In the genomic region with DNA sequence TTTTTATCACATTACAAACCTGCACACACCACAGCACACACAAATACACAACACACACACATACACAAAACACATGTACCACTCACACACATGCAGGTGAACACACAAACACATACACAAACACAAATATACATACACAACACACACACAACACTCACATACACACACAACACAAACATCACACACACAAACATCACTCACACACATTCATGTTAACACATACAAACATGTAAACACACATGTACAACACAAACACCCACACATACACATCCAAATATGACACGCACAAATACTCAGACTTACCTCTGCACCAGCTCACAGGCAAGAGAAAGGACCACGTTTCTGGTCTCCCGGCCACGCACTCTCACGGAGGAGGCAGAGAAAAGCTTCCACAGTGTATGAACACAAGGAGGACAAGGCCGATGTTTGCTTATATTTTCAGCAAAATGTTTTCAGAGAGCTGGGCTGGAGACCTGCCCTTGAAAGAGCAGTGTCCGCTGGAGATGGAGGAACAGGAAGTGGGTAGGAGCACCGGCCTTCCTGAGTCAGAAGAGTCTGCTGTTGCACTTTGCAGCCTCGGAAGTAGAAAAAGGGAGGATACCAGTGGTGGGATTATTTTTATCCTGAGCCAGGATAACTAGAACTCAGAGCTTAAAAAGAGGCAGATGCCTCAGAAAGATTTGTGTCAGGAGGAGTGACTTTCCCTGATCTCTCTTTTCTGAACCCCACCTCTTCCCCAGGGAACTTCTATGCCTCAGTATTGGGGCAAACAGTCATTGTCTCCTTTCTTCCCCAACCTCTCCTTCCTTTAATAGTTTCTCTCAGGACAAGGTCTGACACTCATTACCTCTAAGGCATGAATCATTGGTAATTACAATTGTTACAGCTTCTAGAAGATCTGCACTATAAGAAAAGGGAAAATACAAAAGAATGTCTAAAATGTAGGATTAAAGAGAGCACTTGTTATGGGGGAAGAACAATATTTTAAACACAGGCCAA, we compare ENCODE assay signal across 8 cellular contexts. TPM values are rescaled to one million over a fixed set of nuclear protein-coding genes. Genes with fewer than 3 reads are reported as not detected.
DNase-seq lines count a peak whose midpoint lies in the region; ATAC-seq and TF ChIP-seq lines count a peak whose summit lies in the region.

A gene (minus strand): TSS at position 520 of the 999 bp plus-strand sequence. CDS start 2,243 bp downstream, outside the sequence.

- H3K4me1 Mint-ChIP-seq in immature natural killer cell = peaks cover 87 to 94% of the 10 kb centered on the region in 2 donors
- H3K4me1 Mint-ChIP-seq in stimulated activated naive B cell treated with anti-CD40 and anti-IgM and Interleukin-4, amounts not matched to agents 10 μg/mL and 1 μg/mL and 100 μg/mL, for 72 hours = peaks cover 9 to 13% of the 10 kb centered on the region in 2 donors

- no peaks in the 10 kb centered on the region for H3K27me3 ChIP-seq in HL-60 (ENCODE audit: insufficient read depth, poor library complexity, severe bottlenecking)

- peak; percentile 71 to 76 for ATAC-seq in stimulated activated naive B cell treated with anti-CD40 and anti-IgM and Interleukin-4, amounts not matched to agents 10 μg/mL and 1 μg/mL and 100 μg/mL, for 72 hours (replicated peaks)

- peak within 1 kb of the TSS; percentile 99 to 100 (median 99) for H3K4me3 Mint-ChIP-seq in immature natural killer cell
- peak within 1 kb of the TSS; percentile 25 to 46 for H3K4me3 Mint-ChIP-seq in stimulated activated naive B cell treated with anti-CD40 and anti-IgM and Interleukin-4, amounts not matched to agents 10 μg/mL and 1 μg/mL and 100 μg/mL, for 72 hours

- peak within 1 kb of the TSS; percentile 27 for H3K27ac ChIP-seq in HL-60 (replicated peaks)

- peak within 1 kb of the TSS; percentile 94 to 99 (median 97) for H3K27ac Mint-ChIP-seq in immature natural killer cell
- H3K27ac Mint-ChIP-seq in stimulated activated naive B cell treated with anti-CD40 and anti-IgM and Interleukin-4, amounts not matched to agents 10 μg/mL and 1 μg/mL and 100 μg/mL, for 72 hours = peak within 1 kb of the TSS; percentile 0

- DNase-seq in SIG-M5 treated with dmso at 0.1 percent for 504 hours (lab: John Stamatoyannopoulos, UW; ENCODE audit: unreplicated experiment) (peak; percentile 61), SIG-M5 (lab: John Stamatoyannopoulos, UW) (no peak), HL-60 (ENCODE audit: low read depth in 1 of 2, low spot score in 1 of 2) (peak; percentile 55 to 63), activated T-cell treated with anti-CD3 and anti-CD28 coated beads for 24 hours (ENCODE audit: low read depth) (peak; percentile 42), immature natural killer cell (peak; percentile 50 to 62 (median 56)), DMS114 treated with DMSO at 0.1 percent for 48 hours (lab: John Stamatoyannopoulos, UW; ENCODE audit: unreplicated experiment) (no peak), DMS79 treated with DMSO at 0.1 percent for 48 hours (lab: John Stamatoyannopoulos, UW) (no peak)
- DNase-seq in stimulated activated naive B cell treated with anti-CD40 and anti-IgM and Interleukin-4, amounts not matched to agents 10 μg/mL and 1 μg/mL and 100 μg/mL, for 72 hours = no peak

- H3K36me3 Mint-ChIP-seq in immature natural killer cell = peaks cover 46 to 59% (median 57%) of the 10 kb centered on the region in 3 donors
- H3K36me3 Mint-ChIP-seq in stimulated activated naive B cell treated with anti-CD40 and anti-IgM and Interleukin-4, amounts not matched to agents 10 μg/mL and 1 μg/mL and 100 μg/mL, for 72 hours = peaks cover 0 to 2% of the 10 kb centered on the region in 2 donors

- peaks cover 2 to 11% (median 5%) of the 10 kb centered on the region in 6 donors for H3K9me3 Mint-ChIP-seq in immature natural killer cell
- peaks cover 0 to under 1% of the 10 kb centered on the region in 2 donors for H3K9me3 Mint-ChIP-seq in stimulated activated naive B cell treated with anti-CD40 and anti-IgM and Interleukin-4, amounts not matched to agents 10 μg/mL and 1 μg/mL and 100 μg/mL, for 72 hours

- peaks cover 2 to 7% (median 3%) of the 10 kb centered on the region in 3 donors for H3K27me3 Mint-ChIP-seq in immature natural killer cell (ENCODE audit: low read depth in 3 of 3)
- H3K27me3 Mint-ChIP-seq in stimulated activated naive B cell treated with anti-CD40 and anti-IgM and Interleukin-4, amounts not matched to agents 10 μg/mL and 1 μg/mL and 100 μg/mL, for 72 hours = peaks cover 0 to 4% of the 10 kb centered on the region in 2 donors

- TF ChIP-seq CTCF in HL-60 (IDR thresholded peaks at IDR 0.05; ENCODE audit: insufficient read depth, low read length) = no peak

- peak within 1 kb of the TSS; percentile 53 for H3K4me3 ChIP-seq in HL-60 (replicated peaks; ENCODE audit: insufficient read depth, low read length)

RNA-seq across cellular contexts. Expression of the gene that starts here (rescaled TPM):
- 100 to 1,000 TPM; 119 to 279 (median 173) TPM for polyA plus RNA-seq in immature natural killer cell

Comparison
In these comparisons a context has a peak if more than half of its experiments do, and no peak if none do; other contexts are left out.
1. DNase-seq: peak in SIG-M5 treated with dmso at 0.1 percent for 504 hours (single experiment), HL-60 (2 of 2), activated T-cell treated with anti-CD3 and anti-CD28 coated beads for 24 hours (single experiment) and immature natural killer cell (3 of 3); none in SIG-M5 (single experiment), stimulated activated naive B cell treated with anti-CD40 and anti-IgM and Interleukin-4, amounts not matched to agents 10 μg/mL and 1 μg/mL and 100 μg/mL, for 72 hours (single experiment), DMS114 treated with DMSO at 0.1 percent for 48 hours (single experiment) and DMS79 treated with DMSO at 0.1 percent for 48 hours (single experiment).